ENCODE assay signal across 1 cellular context in genomic region chr12:751192-751827, GRCh38.
A peak's percentile ranks its signal among the peaks of the same experiment; 100 is the strongest.
TF ChIP-seq lines count a peak whose summit lies in the region.

No MANE protein-coding gene starts in this region.

TF ChIP-seq in K562, 482 proteins besides CTCF, POLR2A, EP300 and RAD21 (continued from another document):
- no peak for TF ChIP-seq ZMIZ1 (IDR thresholded peaks at IDR 0.05; ENCODE audit: low read depth in 2 of 2, low read length in 2 of 2)
- no peak for TF ChIP-seq MAFK (IDR thresholded peaks at IDR 0.05; ENCODE audit: low read length)
- no peak; the same call in 1 of the 2 replicates for TF ChIP-seq GTF2E2 (tag; IDR thresholded peaks at IDR 0.05)
- TF ChIP-seq NRF1 (conservative IDR thresholded peaks at IDR 0.05 in 1 of 2, IDR thresholded peaks at IDR 0.05 in 1 of 2): peak; percentile 88 to 90
- TF ChIP-seq SIN3B (IDR thresholded peaks at IDR 0.05; ENCODE audit: low read depth): no peak
- TF ChIP-seq ZSCAN29 (IDR thresholded peaks at IDR 0.05): no peak
- peak; percentile 98 for TF ChIP-seq ZNF24 (IDR thresholded peaks at IDR 0.05)
- TF ChIP-seq DIDO1 (tag; IDR thresholded peaks at IDR 0.05; ENCODE audit: low read depth): no peak
- TF ChIP-seq CCNT2 (IDR thresholded peaks at IDR 0.05; ENCODE audit: borderline replicate concordance, extremely low read depth, insufficient read length, low read depth, low read length): peak; percentile 65
- no peak for TF ChIP-seq ZFPM2 (CRISPR knock-in tag; IDR thresholded peaks at IDR 0.05)
- no peak for TF ChIP-seq ZNF3 (CRISPR knock-in tag; IDR thresholded peaks at IDR 0.05)
- TF ChIP-seq BDP1 (IDR thresholded peaks at IDR 0.05; ENCODE audit: insufficient read depth, insufficient read length): no peak
- TF ChIP-seq ASH1L (IDR thresholded peaks at IDR 0.05; ENCODE audit: borderline replicate concordance, low read depth, partially characterized antibody): no peak
- TF ChIP-seq TAL1 (IDR thresholded peaks at IDR 0.05): no peak
- TF ChIP-seq FOXJ3 (CRISPR knock-in tag; IDR thresholded peaks at IDR 0.05): no peak
- TF ChIP-seq ZNF445 (CRISPR knock-in tag; IDR thresholded peaks at IDR 0.05; ENCODE audit: low read depth): no peak
- no peak for TF ChIP-seq POLR2AphosphoS2 (IDR thresholded peaks at IDR 0.05; ENCODE audit: low read length)
- no peak for TF ChIP-seq THRB (CRISPR knock-in tag; conservative IDR thresholded peaks at IDR 0.05)
- no peak for TF ChIP-seq MIER1 (IDR thresholded peaks at IDR 0.05; ENCODE audit: low read depth)
- 0 out of 2 replicates have a peak, but pooled peaks have one; percentile 7 for TF ChIP-seq BHLHE40 (IDR thresholded peaks at IDR 0.05; ENCODE audit: low read length)
- TF ChIP-seq THRA (IDR thresholded peaks at IDR 0.05): no peak
- no peak for TF ChIP-seq FOXJ2 (tag; IDR thresholded peaks at IDR 0.05)
- no peak for TF ChIP-seq KAT2B (IDR thresholded peaks at IDR 0.05; ENCODE audit: low read depth, low read length)
- TF ChIP-seq ARID4B (CRISPR knock-in tag; IDR thresholded peaks at IDR 0.05): peak; percentile 68; the same call in 1 of the 2 replicates
- TF ChIP-seq TCF3 (CRISPR knock-in tag; IDR thresholded peaks at IDR 0.05): no peak
- TF ChIP-seq NUFIP1 (IDR thresholded peaks at IDR 0.05; ENCODE audit: partially characterized antibody): no peak
- 0 out of 4 replicates have a peak, but pooled peaks of 1 of the 2 experiments have one; percentile 70 for TF ChIP-seq BCLAF1 (IDR thresholded peaks at IDR 0.05; ENCODE audit: borderline replicate concordance in 1 of 2, control insufficient read depth in 1 of 2, low read depth in 2 of 2, low read length in 1 of 2)
- TF ChIP-seq BACH1 (tag; IDR thresholded peaks at IDR 0.05): no peak
- TF ChIP-seq ZNF740 (CRISPR knock-in tag; IDR thresholded peaks at IDR 0.05): peak; percentile 49; the same call in 1 of the 2 replicates
- TF ChIP-seq ZNF740 (tag; IDR thresholded peaks at IDR 0.05): no peak
- no peak for TF ChIP-seq MED1 (CRISPR knock-in tag; IDR thresholded peaks at IDR 0.05; ENCODE audit: borderline replicate concordance)
- TF ChIP-seq ZFP30 (CRISPR knock-in tag; IDR thresholded peaks at IDR 0.05; ENCODE audit: borderline replicate concordance): no peak
- no peak for TF ChIP-seq RBM15 (IDR thresholded peaks at IDR 0.05; ENCODE audit: insufficient read depth, low read length)
- peak; percentile 54; the same call in 1 of the 2 replicates for TF ChIP-seq ETV1 (tag; conservative IDR thresholded peaks at IDR 0.05; ENCODE audit: low read depth)
- no peak for TF ChIP-seq HSF4 (CRISPR knock-in tag; IDR thresholded peaks at IDR 0.05; ENCODE audit: borderline replicate concordance)
- TF ChIP-seq SIRT6 (IDR thresholded peaks at IDR 0.05; ENCODE audit: low read depth, low read length): no peak
- no peak for TF ChIP-seq ZFP1 (CRISPR knock-in tag; IDR thresholded peaks at IDR 0.05)
- TF ChIP-seq MEF2D (tag; conservative IDR thresholded peaks at IDR 0.05; ENCODE audit: low read depth): no peak
- no peak for TF ChIP-seq HOXB6 (CRISPR knock-in tag; IDR thresholded peaks at IDR 0.05; ENCODE audit: borderline replicate concordance)
- no peak for TF ChIP-seq SMAD3 (CRISPR knock-in tag; conservative IDR thresholded peaks at IDR 0.05)
- no peak; the same call in 1 of the 2 replicates for TF ChIP-seq MBD2 (IDR thresholded peaks at IDR 0.05; ENCODE audit: borderline replicate concordance, low read depth)
